18 cellular contexts compared by ENCODE assay signal in the genomic region with DNA sequence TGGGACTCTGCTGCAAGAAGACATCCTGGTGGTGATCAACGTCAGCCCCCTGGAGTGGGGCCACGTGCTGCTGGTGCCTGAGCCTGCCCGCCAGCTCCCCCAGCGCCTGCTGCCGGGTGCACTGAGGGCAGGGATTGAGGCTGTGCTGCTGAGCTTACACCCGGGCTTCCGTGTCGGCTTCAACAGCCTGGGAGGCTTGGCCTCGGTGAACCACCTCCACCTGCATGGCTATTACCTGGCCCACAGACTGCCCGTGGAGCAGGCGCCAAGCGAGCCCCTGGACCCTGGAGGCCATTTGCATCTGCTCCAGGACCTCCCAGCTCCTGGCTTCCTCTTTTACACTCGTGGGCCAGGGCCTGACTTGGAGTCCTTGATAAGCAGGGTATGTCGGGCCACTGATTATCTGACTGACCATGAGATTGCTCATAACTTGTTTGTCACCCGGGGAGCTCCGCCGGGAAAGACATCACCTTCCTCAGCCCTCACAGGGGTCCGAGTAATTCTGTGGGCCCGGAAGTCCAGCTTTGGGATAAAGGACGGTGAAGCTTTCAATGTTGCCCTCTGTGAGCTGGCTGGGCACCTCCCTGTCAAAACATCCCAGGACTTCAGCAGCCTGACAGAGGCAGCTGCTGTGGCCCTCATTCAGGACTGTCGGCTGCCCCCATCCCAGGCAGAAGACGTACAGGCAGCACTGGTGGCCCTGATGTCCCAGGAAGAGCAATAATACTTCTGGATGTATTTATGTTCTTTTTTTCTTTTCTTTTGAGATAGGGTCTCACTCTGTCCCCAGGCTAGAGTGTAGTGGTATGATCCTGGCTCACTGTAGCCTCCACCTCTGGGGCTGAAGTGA. TPM values are rescaled to one million over a fixed set of nuclear protein-coding genes. Genes with fewer than 3 reads are reported as not detected.
DNase-seq lines count a peak whose midpoint lies in the region; ATAC-seq and TF ChIP-seq lines count a peak whose summit lies in the region.
"Had no signal": no experiment of that assay in that cellular context is flagged by ENCODE, and none has a peak within 500 bp of the region (broad histone marks: within the 10 kb centered on the region; RNA-seq: fewer than 3 reads in every experiment).

No MANE protein-coding gene starts in this region.

- H3K27ac ChIP-seq in WERI-Rb-1 = peak overlapping the region; percentile 59
- H3K27ac ChIP-seq: pancreas, Peyer's patch, uterus had no signal

- no peaks in the 10 kb centered on the region for H3K9me3 ChIP-seq in WERI-Rb-1 (ENCODE audit: severe bottlenecking)
- H3K9me3 ChIP-seq: pancreas, Peyer's patch, uterus had no signal

- peaks cover 14% of the 10 kb centered on the region for H3K36me3 ChIP-seq in WERI-Rb-1
- H3K36me3 ChIP-seq: uterus had no signal

- DNase-seq in NCI-H2171 treated with DMSO at 0.1 percent for 48 hours (lab: John Stamatoyannopoulos, UW) (peak; percentile 81), WERI-Rb-1 (peak; percentile 82), left colon (no peak), sciatic nerve (ENCODE audit: low spot score) (no peak)
- DNase-seq in central memory CD4-positive, alpha-beta T cell = no peak
- DNase-seq: activated naive CD4-positive, alpha-beta T cell treated with anti-CD3 and anti-CD28 coated beads for 36 hours; CD4-positive, alpha-beta T cell; DND-41; mammary epithelial cell; naive B cell; NCI-H1417; Peyer's patch; stimulated activated CD4-positive, alpha-beta T cell treated with anti-CD3 and anti-CD28 coated beads, Interleukin-4, amount 100 ng/mL, for 1 hour; uterus had no signal

- no peak overlapping the region for H3K4me3 ChIP-seq in WERI-Rb-1 (ENCODE audit: low read depth, low read length)
- H3K4me3 ChIP-seq: pancreas, Peyer's patch, uterus had no signal

- peak; percentile 15 for ATAC-seq in left colon
- ATAC-seq in sciatic nerve = no peak
- ATAC-seq in GM19324 (IDR thresholded peaks at IDR 0.05; ENCODE audit: low FRiP score, unreplicated experiment) = no peak

- TF ChIP-seq CTCF in WERI-Rb-1 (IDR thresholded peaks at IDR 0.05; ENCODE audit: low read depth, low read length) = peak; percentile 36; the same call in 1 of the 2 replicates

- intact Hi-C loops in left colon (cut with DNase I, micrococcal nuclease) = no loop called here
- intact Hi-C loops in sciatic nerve (cut with DNase I) = no loop called here

- H3K27me3 ChIP-seq in WERI-Rb-1 (ENCODE audit: insufficient read depth, low read depth, severe bottlenecking) = no peaks in the 10 kb centered on the region
- H3K27me3 ChIP-seq: pancreas, Peyer's patch, uterus had no signal

RNA-seq across cellular contexts. Expression of a gene that starts 7.6 kb away (rescaled TPM):
- total RNA-seq in left colon (10 to 100 TPM; 19.6 to 22.3 TPM), sciatic nerve (5.4 TPM)

RNA-seq across cellular contexts. Expression of a gene that starts 7.8 kb away (rescaled TPM):
- total RNA-seq in left colon (under 1 TPM; 0.47 to 0.58 TPM), sciatic nerve (0.71 TPM)
- total RNA-seq: astrocyte, Peyer's patch, skeletal muscle tissue had no signal

RNA-seq across cellular contexts. Expression of a gene that starts 7.8 kb away (rescaled TPM):
- total RNA-seq in left colon = 100 to 1,000 TPM; 235 to 242 TPM
- total RNA-seq in sciatic nerve = 43.3 TPM

RNA-seq across cellular contexts. Expression of a gene that starts 23.9 kb away (rescaled TPM):
- total RNA-seq in left colon = 10 to 100 TPM; 47.8 to 57.0 TPM
- total RNA-seq in sciatic nerve = 63.8 TPM

RNA-seq across cellular contexts. Expression of a gene that starts 40.4 kb away (rescaled TPM):
- total RNA-seq in left colon (100 to 1,000 TPM in 1 of 2 donors, 10 to 100 TPM in 1; 97.2 to 165 TPM), sciatic nerve (55.9 TPM)

Comparison
In these comparisons a context has a peak if more than half of its experiments do, and no peak if none do; other contexts are left out.
1. DNase-seq: peak in NCI-H2171 treated with DMSO at 0.1 percent for 48 hours (single experiment) and WERI-Rb-1 (single experiment); none in left colon (0 of 2), sciatic nerve (single experiment) and central memory CD4-positive, alpha-beta T cell (single experiment).